In the genomic region with DNA sequence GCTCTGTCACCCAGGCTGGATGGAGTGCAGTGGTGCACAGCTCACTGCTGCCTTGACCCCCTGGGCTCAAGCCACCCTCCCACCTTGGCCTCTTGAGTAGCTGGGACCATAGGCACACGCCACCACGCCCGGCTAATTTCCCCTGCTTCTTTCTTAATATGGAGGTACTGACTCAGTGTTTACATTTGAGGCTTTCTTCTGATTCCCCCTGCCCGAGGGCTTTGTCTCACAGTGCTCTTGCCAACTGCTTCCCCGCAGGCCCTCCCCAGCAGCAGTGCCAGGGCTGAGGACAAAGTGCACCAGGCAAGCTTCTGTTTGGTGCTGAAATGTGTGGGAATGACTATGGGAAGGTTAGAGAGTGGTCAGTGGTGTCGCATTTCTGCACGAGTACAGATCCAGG, we compare ENCODE assay signal across 19 cellular contexts. TPM values are rescaled to one million over a fixed set of nuclear protein-coding genes. Genes with fewer than 3 reads are reported as not detected.
DNase-seq lines count a peak whose midpoint lies in the region; ATAC-seq and TF ChIP-seq lines count a peak whose summit lies in the region.
"Had no signal": no experiment of that assay in that cellular context is flagged by ENCODE, and none has a peak within 500 bp of the region (broad histone marks: within the 10 kb centered on the region; RNA-seq: fewer than 3 reads in every experiment).

No MANE protein-coding gene starts in this region.

- H2AK5ac ChIP-seq in neuronal stem cell (ENCODE audit: low read depth, low read length), result no peak overlapping the region

- no peak for TF ChIP-seq RAD21 in HCT116 (IDR thresholded peaks at IDR 0.05; ENCODE audit: low read depth)

- H3K9me2 ChIP-seq in HCT116 (ENCODE audit: insufficient read depth), result no peaks in the 10 kb centered on the region

- no TSS peak for BruUV-seq in HCT116 (replicated peaks; lab: Mats Ljungman, UMichigan)

- H3K9ac ChIP-seq in HCT116 (ENCODE audit: low read length) (no peak overlapping the region), fibroblast of lung (ENCODE audit: insufficient read depth, low read length) (no peak overlapping the region), neuronal stem cell (ENCODE audit: low read depth, low read length, poor library complexity) (no peak overlapping the region)

- no peak overlapping the region for H2BK120ac ChIP-seq in neuronal stem cell (ENCODE audit: low read depth, low read length)

- no peak for TF ChIP-seq CTCF in HCT116 (IDR thresholded peaks at IDR 0.05 in 2 of 3, conservative IDR thresholded peaks at IDR 0.05 in 1 of 3; ENCODE audit: borderline replicate concordance in 1 of 3, insufficient read depth in 1 of 3, low read depth in 2 of 3, low read length in 2 of 3)
- TF ChIP-seq CTCF in RWPE2 (IDR thresholded peaks at IDR 0.05; ENCODE audit: poor library complexity, severe bottlenecking), result no peak
- no peak for TF ChIP-seq CTCF in fibroblast of lung (conservative IDR thresholded peaks at IDR 0.05 in 1 of 2, IDR thresholded peaks at IDR 0.05 in 1 of 2; ENCODE audit: low read depth in 1 of 2, low read length in 2 of 2)

- no peaks in the 10 kb centered on the region for H3K79me1 ChIP-seq in neuronal stem cell (ENCODE audit: low read depth, low read length)

- H3K27ac ChIP-seq in HCT116 (ENCODE audit: low read depth, low read length) (no peak overlapping the region), RWPE2 (ENCODE audit: poor library complexity, severe bottlenecking) (no peak overlapping the region), fibroblast of lung (ENCODE audit: insufficient read depth, low read length) (no peak overlapping the region), neuronal stem cell (replicated peaks; ENCODE audit: low read length) (no peak overlapping the region)
- no peak overlapping the region for H3K27ac ChIP-seq in effector memory CD4-positive, alpha-beta T cell (ENCODE audit: insufficient read depth, low read length, poor library complexity, severe bottlenecking)
- H3K27ac ChIP-seq: esophagus squamous epithelium, ovary had no signal

- H4K8ac ChIP-seq in neuronal stem cell (ENCODE audit: low read depth, low read length), result no peak overlapping the region

- peak; percentile 3 for DNase-seq in HCT116 (ENCODE audit: low read depth, low spot score)
- peak; percentile 71 for DNase-seq in RWPE2 (ENCODE audit: low spot score)
- peak; percentile 69 to 72 for DNase-seq in fibroblast of lung (ENCODE audit: low read depth in 2 of 2)
- DNase-seq in neuronal stem cell (ENCODE audit: low spot score), result no peak
- no peak for DNase-seq in NCI-H2081 (lab: John Stamatoyannopoulos, UW)
- no peak for DNase-seq in HuH-7.5 (ENCODE audit: low spot score)
- DNase-seq in effector memory CD4-positive, alpha-beta T cell, result no peak
- DNase-seq in G401 (ENCODE audit: low spot score), result no peak
- DNase-seq: activated B cell treated with CpG ODN at 0.5 μM for 24 hours; activated naive CD4-positive, alpha-beta T cell treated with anti-CD3 and anti-CD28 coated beads, Interleukin-2, amount 10 ng/mL, durations not matched to agents 7 days and 5 days; CD4-positive, alpha-beta T cell; cerebellar nuclear complex; esophagus squamous epithelium; H7; NCI-H2029; ovary; SW 1271 had no signal

- H2AFZ ChIP-seq in HCT116 (ENCODE audit: low read depth, low read length, poor library complexity, severe bottlenecking) (no peak overlapping the region), fibroblast of lung (ENCODE audit: low read length) (no peak overlapping the region), neuronal stem cell (ENCODE audit: low read length) (no peak overlapping the region)

- H3K36me3 ChIP-seq in HCT116 (ENCODE audit: control insufficient read depth in 1 of 2, insufficient read depth in 2 of 2, low read length in 2 of 2), result no peaks in the 10 kb centered on the region
- no peaks in the 10 kb centered on the region for H3K36me3 ChIP-seq in RWPE2 (ENCODE audit: low read depth)
- H3K36me3 ChIP-seq in fibroblast of lung (ENCODE audit: control insufficient read depth, insufficient read depth, low read length), result no peaks in the 10 kb centered on the region
- H3K36me3 ChIP-seq in neuronal stem cell (replicated peaks in 1 of 2; ENCODE audit: control insufficient read depth in 2 of 2, insufficient read depth in 2 of 2, low read length in 2 of 2), result no peaks in the 10 kb centered on the region
- no peaks in the 10 kb centered on the region for H3K36me3 ChIP-seq in effector memory CD4-positive, alpha-beta T cell (ENCODE audit: control insufficient read depth, insufficient read depth, low read length)
- H3K36me3 ChIP-seq: esophagus squamous epithelium, ovary had no signal

- intact Hi-C loops in HCT116 (cut with micrococcal nuclease), result no loop called here

- H4K91ac ChIP-seq in neuronal stem cell (ENCODE audit: low read depth, low read length, poor library complexity), result no peak overlapping the region

- H2BK12ac ChIP-seq in neuronal stem cell (ENCODE audit: low read length), result no peak overlapping the region

- H3K9me3 ChIP-seq in HCT116 (ENCODE audit: control insufficient read depth in 1 of 2, insufficient read depth in 1 of 2, low read depth in 1 of 2, low read length in 2 of 2), result no peaks in the 10 kb centered on the region
- H3K9me3 ChIP-seq in RWPE2 (ENCODE audit: severe bottlenecking), result no peaks in the 10 kb centered on the region
- no peaks in the 10 kb centered on the region for H3K9me3 ChIP-seq in fibroblast of lung (ENCODE audit: control insufficient read depth, insufficient read depth, low read depth, low read length)
- H3K9me3 ChIP-seq in neuronal stem cell (replicated peaks in 1 of 2; ENCODE audit: control insufficient read depth in 2 of 2, insufficient read depth in 1 of 2, low read depth in 1 of 2, low read length in 2 of 2), result no peaks in the 10 kb centered on the region
- no peaks in the 10 kb centered on the region for H3K9me3 ChIP-seq in effector memory CD4-positive, alpha-beta T cell (ENCODE audit: control insufficient read depth, low read length)
- H3K9me3 ChIP-seq: esophagus squamous epithelium, ovary had no signal

- H4K20me1 ChIP-seq in HCT116 (ENCODE audit: insufficient read depth) (no peaks in the 10 kb centered on the region), fibroblast of lung (ENCODE audit: control insufficient read depth, extremely low read depth, insufficient read depth, low read length) (no peaks in the 10 kb centered on the region)

- H3K79me2 ChIP-seq in HCT116 (ENCODE audit: insufficient read depth, low read length) (no peaks in the 10 kb centered on the region), fibroblast of lung (ENCODE audit: control insufficient read depth, insufficient read depth, low read length) (no peaks in the 10 kb centered on the region)

- RAD21 ChIA-PET in HCT116 (lab: Charles Lee; ENCODE audit: low non-redundant PET in 1 of 2, low total read pairs in 2 of 2, uncharacterized antibody in 2 of 2, unreplicated experiment in 2 of 2), result no interaction called here

- no CpG with 5 or more reads among the region's 7 CpGs for WGBS in neuronal stem cell (ENCODE audit: extremely low coverage in 2 of 2, insufficient read length in 2 of 2, insufficient replicate concordance in 1 of 2), 2 donors

- peak overlapping the region; percentile 95 for H2BK15ac ChIP-seq in neuronal stem cell (ENCODE audit: low read length)

- H3K23ac ChIP-seq in neuronal stem cell (ENCODE audit: low read depth, low read length, poor library complexity), result no peak overlapping the region

- CTCF ChIA-PET in HCT116 (lab: Charles Lee), result no interaction called here

- peaks cover 8 to 9% of the 10 kb centered on the region in 2 experiments; a peak in 3 of 4 replicates for H3K4me1 ChIP-seq in HCT116 (ENCODE audit: control insufficient read depth in 1 of 2, insufficient read depth in 2 of 2, low read length in 2 of 2)
- peaks cover 6% of the 10 kb centered on the region for H3K4me1 ChIP-seq in RWPE2 (ENCODE audit: insufficient read depth, poor library complexity, severe bottlenecking)
- no peaks in the 10 kb centered on the region for H3K4me1 ChIP-seq in fibroblast of lung (ENCODE audit: control insufficient read depth, extremely low read depth, insufficient read depth, low read length)
- peaks cover 4 to 5% of the 10 kb centered on the region in 2 donors for H3K4me1 ChIP-seq in neuronal stem cell (ENCODE audit: control insufficient read depth in 2 of 2, insufficient read depth in 1 of 2, low read depth in 1 of 2, low read length in 2 of 2)
- no peaks in the 10 kb centered on the region for H3K4me1 ChIP-seq in effector memory CD4-positive, alpha-beta T cell (ENCODE audit: control insufficient read depth, insufficient read depth, low read length, poor library complexity, severe bottlenecking)

- no peak for TF ChIP-seq POLR2A in HCT116 (IDR thresholded peaks at IDR 0.05; ENCODE audit: borderline replicate concordance, extremely low read depth, insufficient read depth, insufficient read length)

- no peak overlapping the region for H2BK5ac ChIP-seq in neuronal stem cell (ENCODE audit: low read length)

- no peak overlapping the region for H3K4me3 ChIP-seq in HCT116 (replicated peaks in 1 of 2; ENCODE audit: low read depth in 1 of 2, low read length in 2 of 2)
- H3K4me3 ChIP-seq in RWPE2 (ENCODE audit: severe bottlenecking), result no peak overlapping the region
- H3K4me3 ChIP-seq in fibroblast of lung (replicated peaks in 1 of 4; ENCODE audit: control extremely low read depth in 1 of 4, insufficient read depth in 1 of 4, low read depth in 3 of 4, low read length in 4 of 4), result no peak overlapping the region
- no peak overlapping the region for H3K4me3 ChIP-seq in neuronal stem cell (ENCODE audit: low read length in 2 of 2)
- no peak overlapping the region for H3K4me3 ChIP-seq in effector memory CD4-positive, alpha-beta T cell (ENCODE audit: insufficient read depth, low read depth, low read length, poor library complexity, severe bottlenecking)
- H3K4me3 ChIP-seq: esophagus squamous epithelium, ovary had no signal

- H3K18ac ChIP-seq in neuronal stem cell (ENCODE audit: low read length), result no peak overlapping the region

- H3K27me3 ChIP-seq in HCT116 (ENCODE audit: insufficient read depth, low read length), result no peaks in the 10 kb centered on the region
- no peaks in the 10 kb centered on the region for H3K27me3 ChIP-seq in RWPE2 (ENCODE audit: insufficient read depth, poor library complexity, severe bottlenecking)
- H3K27me3 ChIP-seq in fibroblast of lung (ENCODE audit: control insufficient read depth, insufficient read depth, low read length), result no peaks in the 10 kb centered on the region
- H3K27me3 ChIP-seq in neuronal stem cell (ENCODE audit: control insufficient read depth in 3 of 3, insufficient read depth in 3 of 3, low read depth in 1 of 3, low read length in 3 of 3), result no peaks in the 10 kb centered on the region
- H3K27me3 ChIP-seq in effector memory CD4-positive, alpha-beta T cell (replicated peaks; ENCODE audit: control insufficient read depth, insufficient read depth, low read length, poor library complexity, severe bottlenecking), result no peaks in the 10 kb centered on the region
- H3K27me3 ChIP-seq: esophagus squamous epithelium, ovary had no signal

- no peak overlapping the region for H3K4ac ChIP-seq in neuronal stem cell (ENCODE audit: low read length)

- H3K4me2 ChIP-seq in HCT116 (ENCODE audit: low read length), result peak overlapping the region; percentile 23
- no peak overlapping the region for H3K4me2 ChIP-seq in fibroblast of lung (ENCODE audit: extremely low read depth, insufficient read depth, low read length)
- H3K4me2 ChIP-seq in neuronal stem cell (ENCODE audit: insufficient read depth, low read length, poor library complexity, severe bottlenecking), result no peak overlapping the region

- POLR2A ChIA-PET in HCT116 (lab: Charles Lee), result no interaction called here

- H3K14ac ChIP-seq in neuronal stem cell (ENCODE audit: low read length), result no peak overlapping the region

- in situ Hi-C loops in G401 (cut with HindIII; ENCODE audit: low sequenced_read_pairs), result no loop called here

- ATAC-seq in HCT116, result no peak; the same call in 1 of the 2 replicates
- ATAC-seq in RWPE2 (ENCODE audit: low read depth), result peak; percentile 95

RNA-seq across cellular contexts. Expression of a gene that starts 34.8 kb away (rescaled TPM):
- not detected for total RNA-seq in HCT116 (2021; ENCODE audit: unreplicated experiment)
- not detected in 2 replicates for polyA plus RNA-seq in HCT116 (2012)
- not detected in 2 replicates for total RNA-seq in fibroblast of lung
- not detected in 2 replicates for polyA plus RNA-seq in fibroblast of lung
- not detected in 2 replicates for polyA plus RNA-seq in fibroblast of lung (2012)
- polyA minus RNA-seq in fibroblast of lung (ENCODE audit: low replicate concordance), result not detected in 2 replicates
- polyA plus RNA-seq in neuronal stem cell (2013, experiment 1 of 2), result 0.45 TPM
- polyA plus RNA-seq in neuronal stem cell (2013, experiment 2 of 2), result 0.42 TPM
- total RNA-seq in G401 (2014; rRNA removed; shearing (Covaris generic)), result 0.31 TPM in 1 of 2 replicates, not detected in the other
- total RNA-seq: activated B cell treated with CpG ODN at 0.5 μM for 24 hours; CD4-positive, alpha-beta T cell; esophagus squamous epithelium; H7; LHCN-M2; mesothelial cell of epicardium; ovary had no signal

Comparison
In these comparisons a context has a peak if more than half of its experiments do, and no peak if none do; other contexts are left out.
1. DNase-seq: peak in HCT116 (single experiment), RWPE2 (single experiment) and fibroblast of lung (2 of 2); none in neuronal stem cell (single experiment), NCI-H2081 (0 of 2), HuH-7.5 (single experiment), effector memory CD4-positive, alpha-beta T cell (0 of 3) and G401 (single experiment).